Comparison of ENCODE assay signal across 1 cellular context in genomic region chr9:100591639-100592412, GRCh38.
A peak's percentile ranks its signal among the peaks of the same experiment; 100 is the strongest.
TF ChIP-seq lines count a peak whose summit lies in the region.

No MANE protein-coding gene starts in this region.

TF ChIP-seq in HepG2, 621 proteins besides CTCF, POLR2A, EP300 and RAD21 (continued from another document):
- TF ChIP-seq UBTF (CRISPR knock-in tag; IDR thresholded peaks at IDR 0.05) (peak; percentile 69), HNF4A (CRISPR knock-in tag; IDR thresholded peaks at IDR 0.05) (peak; percentile 53; the same call in 1 of the 2 replicates), AHR (CRISPR knock-in tag; IDR thresholded peaks at IDR 0.05) (no peak)
